ENCODE assay signal across 17 cellular contexts in the genomic region with DNA sequence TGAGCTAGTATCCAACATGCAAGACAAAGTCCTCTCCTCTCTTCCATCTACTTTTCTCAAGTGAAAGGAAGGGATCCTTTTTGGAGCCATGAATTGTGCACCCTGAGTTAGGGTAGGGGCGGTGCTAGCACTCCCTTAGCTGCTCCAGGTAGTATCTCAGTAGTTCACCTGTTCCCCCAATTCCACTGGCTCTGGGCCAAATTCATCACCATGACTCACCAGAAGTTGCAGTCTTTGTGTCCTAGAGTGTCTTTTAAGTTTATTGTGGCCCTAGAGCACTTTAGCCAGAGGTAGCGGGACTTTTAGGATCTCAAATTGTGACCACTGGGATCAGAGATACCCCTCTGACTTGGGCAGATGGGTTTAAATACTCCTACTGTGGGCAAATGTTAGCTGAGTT.
A peak's percentile ranks its signal among the peaks of the same experiment; 100 is the strongest.
DNase-seq lines count a peak whose midpoint lies in the region; FAIRE-seq and TF ChIP-seq lines count a peak whose summit lies in the region.
"Had no signal": no experiment of that assay in that cellular context is flagged by ENCODE, and none has a peak within 500 bp of the region (broad histone marks: within the 10 kb centered on the region; RNA-seq: fewer than 3 reads in every experiment).

No MANE protein-coding gene starts in this region.

- no peaks in the 10 kb centered on the region for H3K27me3 Mint-ChIP-seq in MCF 10A (ENCODE audit: insufficient read depth, unreplicated experiment)
- H3K27me3 Mint-ChIP-seq: B cell had no signal

- H3K27ac Mint-ChIP-seq in MCF 10A (ENCODE audit: low read depth, unreplicated experiment): no peak overlapping the region
- H3K27ac Mint-ChIP-seq: B cell; CD8-positive, alpha-beta T cell; H9 had no signal

- no peaks in the 10 kb centered on the region for H3K36me3 ChIP-seq in breast epithelium
- H3K36me3 ChIP-seq in Karpas-422 (ENCODE audit: insufficient read depth, low read length): no peaks in the 10 kb centered on the region
- no peaks in the 10 kb centered on the region for H3K36me3 ChIP-seq in bronchial epithelial cell (ENCODE audit: control insufficient read depth, insufficient read depth, low read length)
- H3K36me3 ChIP-seq: BLaER1 treated with 17β-estradiol and CSF1 and Interleukin-3, amounts not matched to agents 10 nM and 100 nM had no signal

- H3K27ac ChIP-seq in breast epithelium (no peak overlapping the region), Karpas-422 (ENCODE audit: low read length) (no peak overlapping the region)
- H3K27ac ChIP-seq: BLaER1 treated with 17β-estradiol and CSF1 and Interleukin-3, amounts not matched to agents 10 nM and 100 nM had no signal

- intact Hi-C loops in MCF 10A (cut with micrococcal nuclease): no loop called here
- intact Hi-C loops in breast epithelium (cut with DNase I; ENCODE audit: low total_unique reads): no loop called here

- H3K4me1 ChIP-seq in breast epithelium: no peaks in the 10 kb centered on the region
- H3K4me1 ChIP-seq in Karpas-422 (ENCODE audit: low read length): no peaks in the 10 kb centered on the region; the same call in 1 of the 2 replicates
- H3K4me1 ChIP-seq: Caco-2 had no signal

- no peaks in the 10 kb centered on the region for H3K4me1 Mint-ChIP-seq in MCF 10A (ENCODE audit: insufficient read depth, unreplicated experiment)
- H3K4me1 Mint-ChIP-seq: B cell, H9 had no signal

- H2AFZ ChIP-seq in Karpas-422 (ENCODE audit: low read length): 0 out of 2 replicates have a peak overlapping the region, but pooled peaks have one; percentile 5

- H3K36me3 Mint-ChIP-seq in MCF 10A (ENCODE audit: insufficient read depth, unreplicated experiment): no peaks in the 10 kb centered on the region
- H3K36me3 Mint-ChIP-seq: CD8-positive, alpha-beta T cell had no signal

- no TSS peak for BruUV-seq in MCF 10A (replicated peaks; lab: Mats Ljungman, UMichigan)

- CTCF ChIA-PET in MCF 10A (lab: Yijun Ruan, JAX): no interaction called here

- no peaks in the 10 kb centered on the region for H3K79me2 ChIP-seq in Karpas-422 (ENCODE audit: low read length)

- H3K27me3 ChIP-seq in breast epithelium (no peaks in the 10 kb centered on the region), Karpas-422 (ENCODE audit: low read length) (no peaks in the 10 kb centered on the region), bronchial epithelial cell (ENCODE audit: control insufficient read depth, insufficient read depth, low read length) (no peaks in the 10 kb centered on the region)
- H3K27me3 ChIP-seq: BLaER1 treated with 17β-estradiol and CSF1 and Interleukin-3, amounts not matched to agents 10 nM and 100 nM had no signal

- H3K4me2 ChIP-seq in Karpas-422 (ENCODE audit: low read depth, low read length, poor library complexity, severe bottlenecking): no peak overlapping the region

- peaks cover 52% of the 10 kb centered on the region for H3K9me3 Mint-ChIP-seq in MCF 10A (ENCODE audit: unreplicated experiment)
- H3K9me3 Mint-ChIP-seq: H9 had no signal

- no peaks in the 10 kb centered on the region for H3K9me2 ChIP-seq in Karpas-422 (replicated peaks; ENCODE audit: insufficient read depth, low read length)

- TF ChIP-seq POLR2A in breast epithelium (IDR thresholded peaks at IDR 0.05): no peak

- no peak overlapping the region for H3K9ac ChIP-seq in Karpas-422 (ENCODE audit: low read length)
- H3K9ac ChIP-seq: BLaER1 treated with 17β-estradiol and CSF1 and Interleukin-3, amounts not matched to agents 10 nM and 100 nM had no signal

- no peak for TF ChIP-seq CTCF in MCF 10A (IDR thresholded peaks at IDR 0.05; ENCODE audit: unreplicated experiment)
- TF ChIP-seq CTCF in breast epithelium (IDR thresholded peaks at IDR 0.05): no peak
- no peak for TF ChIP-seq CTCF in bronchial epithelial cell (IDR thresholded peaks at IDR 0.05; ENCODE audit: insufficient read depth, low read length, severe bottlenecking)

- no peaks in the 10 kb centered on the region for H4K20me1 ChIP-seq in Karpas-422 (ENCODE audit: insufficient read depth, low read depth, low read length)
- H4K20me1 ChIP-seq: BLaER1 treated with 17β-estradiol and CSF1 and Interleukin-3, amounts not matched to agents 10 nM and 100 nM had no signal

- POLR2A ChIA-PET in MCF 10A (lab: Yijun Ruan, JAX): interaction anchor here (1.2 kb wide), 1 partner anchor 10 kb away, joined by 3 read pairs; no protein-coding TSS in a partner anchor

- H3K4me3 ChIP-seq in breast epithelium (no peak overlapping the region), Karpas-422 (ENCODE audit: low read length) (no peak overlapping the region), bronchial epithelial cell (ENCODE audit: low read depth, low read length) (no peak overlapping the region)
- H3K4me3 ChIP-seq: BLaER1 treated with 17β-estradiol and CSF1 and Interleukin-3, amounts not matched to agents 10 nM and 100 nM; GM12878 had no signal

- no peak for FAIRE-seq in bronchial epithelial cell (lab: Jason Lieb, UNC)
- FAIRE-seq: GM12878 had no signal

- DNase-seq in MCF 10A (ENCODE audit: unreplicated experiment) (peak; percentile 55), breast epithelium (ENCODE audit: low spot score in 2 of 2) (no peak), Karpas-422 (no peak), bronchial epithelial cell (ENCODE audit: low read depth) (peak; percentile 14), NCI-H446 (lab: John Stamatoyannopoulos, UW) (no peak), COR-L47 (lab: John Stamatoyannopoulos, UW) (no peak)
- DNase-seq in activated effector memory CD4-positive, alpha-beta T cell treated with Interleukin-2 at 50 U/mL for 16 hours: no peak
- DNase-seq: Caco-2; CD8-positive, alpha-beta T cell; DMS153; DND-41; EL; GOT3; H9 had no signal

- H3K9me3 ChIP-seq in breast epithelium (peaks cover 0 to 4% of the 10 kb centered on the region in 2 donors), Karpas-422 (ENCODE audit: low read length) (no peaks in the 10 kb centered on the region)
- H3K9me3 ChIP-seq: Caco-2 had no signal

- no peak overlapping the region for H3K4me3 Mint-ChIP-seq in MCF 10A (ENCODE audit: unreplicated experiment)
- H3K4me3 Mint-ChIP-seq: B cell; CD8-positive, alpha-beta T cell; H9 had no signal

Comparison
In these comparisons a context has a peak if more than half of its experiments do, and no peak if none do; other contexts are left out.
1. DNase-seq: peak in MCF 10A (single experiment) and bronchial epithelial cell (single experiment); none in breast epithelium (0 of 2), Karpas-422 (single experiment), NCI-H446 (0 of 2), activated effector memory CD4-positive, alpha-beta T cell treated with Interleukin-2 at 50 U/mL for 16 hours (single experiment) and COR-L47 (single experiment).